ENCODE assay signal across 8 cellular contexts in the genomic region with DNA sequence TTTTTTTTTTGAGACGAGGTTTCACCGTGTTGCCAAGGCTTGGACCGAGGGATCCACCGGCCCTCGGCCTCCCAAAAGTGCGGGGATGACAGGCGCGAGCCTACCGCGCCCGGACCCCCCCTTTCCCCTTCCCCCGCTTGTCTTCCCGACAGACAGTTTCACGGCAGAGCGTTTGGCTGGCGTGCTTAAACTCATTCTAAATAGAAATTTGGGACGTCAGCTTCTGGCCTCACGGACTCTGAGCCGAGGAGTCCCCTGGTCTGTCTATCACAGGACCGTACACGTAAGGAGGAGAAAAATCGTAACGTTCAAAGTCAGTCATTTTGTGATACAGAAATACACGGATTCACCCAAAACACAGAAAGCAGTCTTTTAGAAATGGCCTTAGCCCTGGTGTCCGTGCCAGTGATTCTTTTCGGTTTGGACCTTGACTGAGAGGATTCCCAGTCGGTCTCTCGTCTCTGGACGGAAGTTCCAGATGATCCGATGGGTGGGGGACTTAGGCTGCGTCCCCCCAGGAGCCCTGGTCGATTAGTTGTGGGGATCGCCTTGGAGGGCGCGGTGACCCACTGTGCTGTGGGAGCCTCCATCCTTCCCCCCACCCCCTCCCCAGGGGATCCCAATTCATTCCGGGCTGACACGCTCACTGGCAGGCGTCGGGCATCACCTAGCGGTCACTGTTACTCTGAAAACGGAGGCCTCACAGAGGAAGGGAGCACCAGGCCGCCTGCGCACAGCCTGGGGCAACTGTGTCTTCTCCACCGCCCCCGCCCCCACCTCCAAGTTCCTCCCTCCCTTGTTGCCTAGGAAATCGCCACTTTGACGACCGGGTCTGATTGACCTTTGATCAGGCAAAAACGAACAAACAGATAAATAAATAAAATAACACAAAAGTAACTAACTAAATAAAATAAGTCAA.
A peak's percentile ranks its signal among the peaks of the same experiment; 100 is the strongest.
DNase-seq lines count a peak whose midpoint lies in the region; ATAC-seq and TF ChIP-seq lines count a peak whose summit lies in the region.
"Not testable (repeated sequence)": the region's sequence is repeated elsewhere in the genome, so short reads cannot be mapped to it uniquely, and the experiment has no call there.

No MANE protein-coding gene starts in this region.

- not testable (repeated sequence) for H3K27ac Mint-ChIP-seq in activated CD8-positive, alpha-beta T cell treated with anti-CD3 and anti-CD28 coated beads for 36 hours; stimulated activated naive B cell treated with anti-CD40 and anti-IgM and Interleukin-4, amounts not matched to agents 10 μg/mL and 1 μg/mL and 100 μg/mL, for 72 hours

- DNase-seq in activated CD8-positive, alpha-beta T cell treated with anti-CD3 and anti-CD28 coated beads for 36 hours; left ventricle myocardium superior; stimulated activated naive B cell treated with anti-CD40 and anti-IgM and Interleukin-4, amounts not matched to agents 10 μg/mL and 1 μg/mL and 100 μg/mL, for 72 hours: not testable (repeated sequence)

- TF ChIP-seq CTCF in activated CD8-positive, alpha-beta T cell treated with anti-CD3 and anti-CD28 coated beads for 36 hours (IDR thresholded peaks at IDR 0.05) = not testable (repeated sequence)

- H3K9me3 Mint-ChIP-seq in activated CD8-positive, alpha-beta T cell treated with anti-CD3 and anti-CD28 coated beads for 36 hours; stimulated activated naive B cell treated with anti-CD40 and anti-IgM and Interleukin-4, amounts not matched to agents 10 μg/mL and 1 μg/mL and 100 μg/mL, for 72 hours: not testable (repeated sequence)

- CTCF ChIA-PET in activated CD8-positive, alpha-beta T cell treated with anti-CD3 and anti-CD28 coated beads for 36 hours (lab: Charles Lee) = not testable (repeated sequence)

- H3K4me3 Mint-ChIP-seq in activated CD8-positive, alpha-beta T cell treated with anti-CD3 and anti-CD28 coated beads for 36 hours; stimulated activated naive B cell treated with anti-CD40 and anti-IgM and Interleukin-4, amounts not matched to agents 10 μg/mL and 1 μg/mL and 100 μg/mL, for 72 hours: not testable (repeated sequence)

- H3K36me3 Mint-ChIP-seq in activated CD8-positive, alpha-beta T cell treated with anti-CD3 and anti-CD28 coated beads for 36 hours (ENCODE audit: low read depth); stimulated activated naive B cell treated with anti-CD40 and anti-IgM and Interleukin-4, amounts not matched to agents 10 μg/mL and 1 μg/mL and 100 μg/mL, for 72 hours: not testable (repeated sequence)

- ATAC-seq in GM18508 (IDR thresholded peaks at IDR 0.05; ENCODE audit: insufficient read depth, unreplicated experiment) (peak; percentile 28), GM19397 (IDR thresholded peaks at IDR 0.05; ENCODE audit: unreplicated experiment) (peak; percentile 47), GM21786 (IDR thresholded peaks at IDR 0.05; ENCODE audit: unreplicated experiment) (peak; percentile 37), HG02981 (IDR thresholded peaks at IDR 0.05; ENCODE audit: unreplicated experiment) (peak; percentile 43), HG03442 (IDR thresholded peaks at IDR 0.05; ENCODE audit: unreplicated experiment) (peak; percentile 34), left ventricle myocardium superior (peak; percentile 71)
- peak; percentile 40 for ATAC-seq in activated CD8-positive, alpha-beta T cell treated with anti-CD3 and anti-CD28 coated beads for 36 hours
- peak; percentile 43 to 47 for ATAC-seq in stimulated activated naive B cell treated with anti-CD40 and anti-IgM and Interleukin-4, amounts not matched to agents 10 μg/mL and 1 μg/mL and 100 μg/mL, for 72 hours (replicated peaks)

- intact Hi-C loops in activated CD8-positive, alpha-beta T cell treated with anti-CD3 and anti-CD28 coated beads for 36 hours (cut with micrococcal nuclease); left ventricle myocardium superior (cut with micrococcal nuclease): not testable (repeated sequence)

- not testable (repeated sequence) for H3K27me3 Mint-ChIP-seq in activated CD8-positive, alpha-beta T cell treated with anti-CD3 and anti-CD28 coated beads for 36 hours; stimulated activated naive B cell treated with anti-CD40 and anti-IgM and Interleukin-4, amounts not matched to agents 10 μg/mL and 1 μg/mL and 100 μg/mL, for 72 hours

- POLR2A ChIA-PET in activated CD8-positive, alpha-beta T cell treated with anti-CD3 and anti-CD28 coated beads for 36 hours (lab: Charles Lee) = not testable (repeated sequence)

- H3K4me1 Mint-ChIP-seq in activated CD8-positive, alpha-beta T cell treated with anti-CD3 and anti-CD28 coated beads for 36 hours (ENCODE audit: low read depth); stimulated activated naive B cell treated with anti-CD40 and anti-IgM and Interleukin-4, amounts not matched to agents 10 μg/mL and 1 μg/mL and 100 μg/mL, for 72 hours: not testable (repeated sequence)
